ENCODE assay signal across 2 cellular contexts in genomic region chr3:3403700-3404099, GRCh38.
TF ChIP-seq lines count a peak whose summit lies in the region.

No MANE protein-coding gene starts in this region.

TF ChIP-seq in H1, 55 proteins besides CTCF, POLR2A, EP300 and RAD21:
- TF ChIP-seq RFX5 (IDR thresholded peaks at IDR 0.05; ENCODE audit: borderline replicate concordance, low read depth, low read length), result no peak
- no peak for TF ChIP-seq SRF (IDR thresholded peaks at IDR 0.05; ENCODE audit: low read depth, low read length)
- TF ChIP-seq HDAC6 (IDR thresholded peaks at IDR 0.05; ENCODE audit: low read depth, low read length), result no peak
- TF ChIP-seq SAP30 (IDR thresholded peaks at IDR 0.05; ENCODE audit: insufficient read depth, insufficient replicate concordance, low read length), result no peak
- TF ChIP-seq CHD1 (IDR thresholded peaks at IDR 0.05; ENCODE audit: low read depth, low read length), result no peak
- TF ChIP-seq CHD2 (IDR thresholded peaks at IDR 0.05; ENCODE audit: low read length), result no peak
- TF ChIP-seq MAFK (IDR thresholded peaks at IDR 0.05; ENCODE audit: low read depth, low read length), result no peak
- TF ChIP-seq RXRA (IDR thresholded peaks at IDR 0.05; ENCODE audit: insufficient read depth, low read depth, low read length), result no peak
- TF ChIP-seq ATF2 (IDR thresholded peaks at IDR 0.05; ENCODE audit: low read length), result no peak
- TF ChIP-seq EGR1 (IDR thresholded peaks at IDR 0.05; ENCODE audit: borderline replicate concordance, low read depth, low read length), result no peak

TF ChIP-seq in neural cell, 6 proteins besides CTCF, POLR2A, EP300 and RAD21:
- TF ChIP-seq REST (IDR thresholded peaks at IDR 0.05; ENCODE audit: borderline replicate concordance), result no peak
- no peak for TF ChIP-seq TAF1 (IDR thresholded peaks at IDR 0.05; ENCODE audit: low read depth)
- no peak for TF ChIP-seq EZH2 (IDR thresholded peaks at IDR 0.05; ENCODE audit: borderline replicate concordance, insufficient read depth, low read length, poor library complexity, severe bottlenecking)
- TF ChIP-seq SMC3 (conservative IDR thresholded peaks at IDR 0.05; ENCODE audit: poor library complexity), result peak; percentile 26
- TF ChIP-seq MXI1 (conservative IDR thresholded peaks at IDR 0.05; ENCODE audit: poor library complexity, severe bottlenecking), result no peak
- peak; percentile 67 for TF ChIP-seq POLR2AphosphoS5 (IDR thresholded peaks at IDR 0.05)
TF ChIP-seq in neural cell: peak in this region for 2.
